Comparison of ENCODE assay signal across 12 cellular contexts in genomic region chr18:24492445-24492844, GRCh38. TPM values are rescaled to one million over a fixed set of nuclear protein-coding genes. Genes with fewer than 3 reads are reported as not detected.
DNase-seq lines count a peak whose midpoint lies in the region; ATAC-seq, FAIRE-seq and TF ChIP-seq lines count a peak whose summit lies in the region.
"Had no signal": no experiment of that assay in that cellular context is flagged by ENCODE, and none has a peak within 500 bp of the region (broad histone marks: within the 10 kb centered on the region; RNA-seq: fewer than 3 reads in every experiment).

No MANE protein-coding gene starts in this region.

- peak overlapping the region; percentile 47 to 49 for H3K4me3 ChIP-seq in kidney (ENCODE audit: low read length in 2 of 2)
- no peak overlapping the region for H3K4me3 ChIP-seq in lower leg skin (ENCODE audit: low read depth, poor library complexity, severe bottlenecking)
- H3K4me3 ChIP-seq: heart left ventricle, upper lobe of left lung had no signal

- DNase-seq in kidney (no peak), NCI-H187 treated with DMSO at 0.1 percent for 48 hours (lab: John Stamatoyannopoulos, UW) (no peak), lower leg skin (ENCODE audit: low spot score in 2 of 2) (no peak), middle frontal gyrus (ENCODE audit: extremely low spot score, low spot score) (no peak)
- DNase-seq: heart left ventricle, NCI-H524 had no signal

- FAIRE-seq in kidney (lab: Jason Lieb, UNC) = no peak

- peak overlapping the region in 1 of 2 donors; percentile 22 for H3K27ac ChIP-seq in kidney (ENCODE audit: low read depth in 2 of 2, low read length in 2 of 2)
- H3K27ac ChIP-seq: heart left ventricle, upper lobe of left lung had no signal

- peak; percentile 73 for ATAC-seq in GM18498 (IDR thresholded peaks at IDR 0.05; ENCODE audit: unreplicated experiment)
- peak; percentile 48 for ATAC-seq in GM21360 (IDR thresholded peaks at IDR 0.05; ENCODE audit: unreplicated experiment)
- ATAC-seq in HG03196 (IDR thresholded peaks at IDR 0.05; ENCODE audit: unreplicated experiment) = peak; percentile 64
- ATAC-seq in HG02571 (IDR thresholded peaks at IDR 0.05; ENCODE audit: unreplicated experiment) = no peak
- ATAC-seq: heart left ventricle had no signal

- TF ChIP-seq POLR2A in lower leg skin (IDR thresholded peaks at IDR 0.05) = no peak

- no peaks in the 10 kb centered on the region for H3K36me3 ChIP-seq in kidney (ENCODE audit: control insufficient read depth in 1 of 2, insufficient read depth in 2 of 2, low read length in 2 of 2)
- H3K36me3 ChIP-seq: heart left ventricle, upper lobe of left lung had no signal

- peak overlapping the region; percentile 4 to 19 for H3K9ac ChIP-seq in kidney (ENCODE audit: low read length in 2 of 2)

- WGBS in lower leg skin, 2 donors = 92% methylated on average over 12 of the region's 12 CpGs

- peaks cover 0 to 7% of the 10 kb centered on the region in 2 donors for H3K9me3 ChIP-seq in kidney (ENCODE audit: control insufficient read depth in 1 of 2, low read length in 2 of 2)
- H3K9me3 ChIP-seq: heart left ventricle, upper lobe of left lung had no signal

- H3K4me1 ChIP-seq in kidney (ENCODE audit: control insufficient read depth in 1 of 2, insufficient read depth in 1 of 2, low read depth in 1 of 2, low read length in 2 of 2) = peaks cover 3 to 7% of the 10 kb centered on the region in 2 donors
- H3K4me1 ChIP-seq: upper lobe of left lung had no signal

- intact Hi-C loops in kidney (cut with DNase I) (no loop called here), lower leg skin (cut with DNase I; ENCODE audit: low total_unique reads) (no loop called here)

- TF ChIP-seq CTCF in kidney (IDR thresholded peaks at IDR 0.05; ENCODE audit: borderline replicate concordance, extremely low read depth, insufficient read depth) (no peak), lower leg skin (IDR thresholded peaks at IDR 0.05) (no peak)

RNA-seq across cellular contexts. Expression of gene HRH4, which starts 32.0 kb away (rescaled TPM):
- total RNA-seq in kidney = not detected
- not detected for polyA plus RNA-seq in kidney (ENCODE audit: insufficient read depth, low read depth, low replicate concordance)
- total RNA-seq in lower leg skin = under 1 TPM in 2 of 4 donors, not detected in 2; 0.06 to 0.07 TPM
- total RNA-seq: CD8-positive, alpha-beta T cell had no signal
- polyA plus RNA-seq: heart left ventricle had no signal
